ENCODE assay signal across 8 cellular contexts in genomic region chr9:136728080-136728547, GRCh38. TPM values are rescaled to one million over a fixed set of nuclear protein-coding genes. Genes with fewer than 3 reads are reported as not detected.
DNase-seq lines count a peak whose midpoint lies in the region; ATAC-seq lines count a peak whose summit lies in the region.

No MANE protein-coding gene starts in this region.

- no peaks in the 10 kb centered on the region for H3K27me3 Mint-ChIP-seq in activated CD4-positive, alpha-beta memory T cell treated with anti-CD3 and anti-CD28 coated beads for 36 hours

- ATAC-seq in GM19025 (IDR thresholded peaks at IDR 0.05; ENCODE audit: low read depth, unreplicated experiment) (peak; percentile 60), HG03432 (IDR thresholded peaks at IDR 0.05; ENCODE audit: unreplicated experiment) (peak; percentile 74)

- peak overlapping the region; percentile 99 for H3K4me3 Mint-ChIP-seq in activated CD4-positive, alpha-beta memory T cell treated with anti-CD3 and anti-CD28 coated beads for 36 hours

- CTCF ChIA-PET in activated CD4-positive, alpha-beta memory T cell treated with anti-CD3 and anti-CD28 coated beads for 36 hours (lab: Charles Lee): interaction anchor here (0.5 to 3.7 kb wide), 12 partner anchors 12 to 342 kb away, joined by 3 to 14 read pairs (median 6); partner anchors contain the start of genes LCN8 and SAPCD2

- POLR2A ChIA-PET in activated CD4-positive, alpha-beta memory T cell treated with anti-CD3 and anti-CD28 coated beads for 36 hours (lab: Charles Lee): interaction anchor here (0.6 to 2.6 kb wide), 14 partner anchors 9 to 264 kb away, joined by 3 to 25 read pairs (median 4); partner anchors contain the start of genes PAXX, RABL6 and TRAF2

- peak; percentile 77 for DNase-seq in Ammon's horn (ENCODE audit: low spot score)
- DNase-seq in NCI-H748 (lab: John Stamatoyannopoulos, UW; ENCODE audit: unreplicated experiment): peak; percentile 88
- DNase-seq in activated CD4-positive, alpha-beta memory T cell treated with anti-CD3 and anti-CD28 coated beads for 36 hours: peak; percentile 93
- DNase-seq in ecto neural progenitor cell (ENCODE audit: low spot score): peak; percentile 94
- DNase-seq in lung microvascular endothelial cell (ENCODE audit: low read depth in 2 of 2): peak; percentile 91 to 95
- peak; percentile 85 to 90 (median 87) for DNase-seq in stimulated activated CD4-positive, alpha-beta T cell treated with anti-CD3 and anti-CD28 coated beads, TNF-alpha, amount 100 ng/mL, for 24 hours (ENCODE audit: low read depth in 3 of 3)

- H3K4me1 Mint-ChIP-seq in activated CD4-positive, alpha-beta memory T cell treated with anti-CD3 and anti-CD28 coated beads for 36 hours (ENCODE audit: low read depth): peaks cover 38% of the 10 kb centered on the region

- H3K36me3 Mint-ChIP-seq in activated CD4-positive, alpha-beta memory T cell treated with anti-CD3 and anti-CD28 coated beads for 36 hours: peaks cover 34% of the 10 kb centered on the region

- no peaks in the 10 kb centered on the region for H3K9me3 Mint-ChIP-seq in activated CD4-positive, alpha-beta memory T cell treated with anti-CD3 and anti-CD28 coated beads for 36 hours

- intact Hi-C loops in activated CD4-positive, alpha-beta memory T cell treated with anti-CD3 and anti-CD28 coated beads for 36 hours (cut with micrococcal nuclease): loop anchor here (2.0 kb wide), 1 partner anchor 27 kb away; no protein-coding TSS in a partner anchor

- H3K27ac Mint-ChIP-seq in activated CD4-positive, alpha-beta memory T cell treated with anti-CD3 and anti-CD28 coated beads for 36 hours: no peak overlapping the region

RNA-seq across cellular contexts. Expression of gene LCN10, which starts 14.6 kb away (rescaled TPM):
- 1 to 10 TPM; 1.2 to 1.5 TPM for total RNA-seq in activated CD4-positive, alpha-beta memory T cell treated with anti-CD3 and anti-CD28 coated beads for 36 hours
- not detected in 2 replicates for total RNA-seq in lung microvascular endothelial cell

RNA-seq across cellular contexts. Expression of gene DIPK1B, which starts 15.7 kb away (rescaled TPM):
- not detected for total RNA-seq in activated CD4-positive, alpha-beta memory T cell treated with anti-CD3 and anti-CD28 coated beads for 36 hours
- 64.7 and 91.1 TPM in 2 replicates for total RNA-seq in lung microvascular endothelial cell

RNA-seq across cellular contexts. Expression of gene LCN6, which starts 20.2 kb away (rescaled TPM):
- total RNA-seq in activated CD4-positive, alpha-beta memory T cell treated with anti-CD3 and anti-CD28 coated beads for 36 hours: not detected
- not detected in 2 replicates for total RNA-seq in lung microvascular endothelial cell

RNA-seq across cellular contexts. Expression of gene LCN8, which starts 29.9 kb away (rescaled TPM):
- not detected for total RNA-seq in activated CD4-positive, alpha-beta memory T cell treated with anti-CD3 and anti-CD28 coated beads for 36 hours
- total RNA-seq in lung microvascular endothelial cell: not detected in 2 replicates

RNA-seq across cellular contexts. Expression of gene LCN15, which starts 36.2 kb away (rescaled TPM):
- total RNA-seq in activated CD4-positive, alpha-beta memory T cell treated with anti-CD3 and anti-CD28 coated beads for 36 hours: not detected
- total RNA-seq in lung microvascular endothelial cell: 0.22 TPM in 1 of 2 replicates, not detected in the other

Comparison
In these comparisons a context has a peak if more than half of its experiments do, and no peak if none do; other contexts are left out.
1. Peak in every context shown above with its lines: DNase-seq and ATAC-seq.
2. RNA of gene DIPK1B, which starts 15.7 kb away (total RNA-seq): 64.7 to 91.1 TPM in lung microvascular endothelial cell; not detected in activated CD4-positive, alpha-beta memory T cell treated with anti-CD3 and anti-CD28 coated beads for 36 hours; every median in the first group is over 10 times any median in the second.